Comparison of ENCODE assay signal across 8 cellular contexts in genomic region chr17:72556944-72557826, GRCh38.
DNase-seq lines count a peak whose midpoint lies in the region; ATAC-seq, FAIRE-seq and TF ChIP-seq lines count a peak whose summit lies in the region.

No MANE protein-coding gene starts in this region.

- intact Hi-C loops in natural killer cell (cut with micrococcal nuclease) (no loop called here), testis (cut with DNase I; ENCODE audit: low total_unique reads) (no loop called here)

- TF ChIP-seq CTCF in AG04450 (IDR thresholded peaks at IDR 0.05; ENCODE audit: low read depth, low read length) (peak; percentile 91), epithelial cell of esophagus (IDR thresholded peaks at IDR 0.05; ENCODE audit: insufficient read depth, low read depth, low read length, missing control alignments) (peak; percentile 79), natural killer cell (IDR thresholded peaks at IDR 0.05) (peak; percentile 72), testis (IDR thresholded peaks at IDR 0.05) (peak; percentile 42 to 77 (median 75))

- no peak for TF ChIP-seq POLR2A in testis (IDR thresholded peaks at IDR 0.05)

- peak; percentile 92 for FAIRE-seq in HTR-8/SVneo (lab: Jason Lieb, UNC)

- 34 to 42% methylated on average over 16 to 24 of the region's 24 CpGs for whole genome bisulfite sequencing in testis, 2 donors

- H3K4me3 ChIP-seq in AG04450 (ENCODE audit: low read depth, low read length) (no peak overlapping the region), NT2/D1 (ENCODE audit: insufficient read length, low read depth) (no peak overlapping the region), epithelial cell of esophagus (ENCODE audit: low read length) (no peak overlapping the region), testis (no peak overlapping the region)

- CTCF ChIA-PET in AG04450 (lab: Charles Lee) = interaction anchor here (0.5 to 5.7 kb wide), 104 partner anchors 8 to 1910 kb away, joined by 3 to 242 read pairs (median 4); partner anchors contain the start of genes CDC42EP4, SOX9 and SSTR2

- H3K4me1 ChIP-seq in NT2/D1 (ENCODE audit: insufficient read depth, insufficient read length) = peaks cover 5% of the 10 kb centered on the region
- H3K4me1 ChIP-seq in testis = no peaks in the 10 kb centered on the region

- H3K36me3 ChIP-seq in NT2/D1 (ENCODE audit: insufficient read depth, insufficient read length, low read length) (no peaks in the 10 kb centered on the region), testis (ENCODE audit: low read depth, missing control alignments) (no peaks in the 10 kb centered on the region)

- H3K27ac Mint-ChIP-seq in natural killer cell = no peak overlapping the region

- ATAC-seq in GM19025 (IDR thresholded peaks at IDR 0.05; ENCODE audit: low read depth, unreplicated experiment) (peak; percentile 41), natural killer cell (peak in 2 of 3 donors; percentile 14 to 73)

- H3K27ac ChIP-seq in AG04450 (ENCODE audit: low read depth, low read length) = no peak overlapping the region
- H3K27ac ChIP-seq in testis = no peak overlapping the region

- no peaks in the 10 kb centered on the region for H3K27me3 Mint-ChIP-seq in natural killer cell (ENCODE audit: low read depth in 2 of 2)

- H3K36me3 Mint-ChIP-seq in natural killer cell = no peaks in the 10 kb centered on the region

- H3K9ac ChIP-seq in NT2/D1 (ENCODE audit: insufficient read length, low read depth) = no peak overlapping the region

- no peaks in the 10 kb centered on the region for H3K9me3 ChIP-seq in AG04450 (ENCODE audit: control insufficient read depth, insufficient read depth, low read length)
- no peaks in the 10 kb centered on the region for H3K9me3 ChIP-seq in NT2/D1 (ENCODE audit: insufficient read depth, low read length)
- H3K9me3 ChIP-seq in testis = no peaks in the 10 kb centered on the region

- no peaks in the 10 kb centered on the region for H3K9me3 Mint-ChIP-seq in natural killer cell

- DNase-seq in AG04450 (ENCODE audit: low read depth, low spot score) = no peak
- peak; percentile 91 for DNase-seq in HTR-8/SVneo (ENCODE audit: insufficient read length, low spot score)
- peak; percentile 74 for DNase-seq in NT2/D1 (ENCODE audit: low read depth, low spot score)
- peak; percentile 27 for DNase-seq in activated CD8-positive, alpha-beta memory T cell treated with anti-CD3 and anti-CD28 coated beads, Interleukin-2, amount 50 U/mL, for 24 hours (ENCODE audit: extremely low read depth)
- DNase-seq in epithelial cell of esophagus (ENCODE audit: low read depth) = peak; percentile 80
- DNase-seq in natural killer cell = peak; percentile 23
- DNase-seq in testis = peak; percentile 88

- no peaks in the 10 kb centered on the region for H3K4me1 Mint-ChIP-seq in natural killer cell

- POLR2A ChIA-PET in AG04450 (lab: Yijun Ruan, JAX) = interaction anchor here (0.7 to 2.5 kb wide), 6 partner anchors 35 to 437 kb away, joined by 4 to 13 read pairs (median 7); partner anchors contain the start of gene SOX9

- H3K4me3 Mint-ChIP-seq in natural killer cell = no peak overlapping the region

- H3K27me3 ChIP-seq in AG04450 (ENCODE audit: control insufficient read depth, insufficient read depth, low read length) (no peaks in the 10 kb centered on the region), NT2/D1 (ENCODE audit: insufficient read depth, insufficient read length) (no peaks in the 10 kb centered on the region), testis (no peaks in the 10 kb centered on the region)
